In the genomic region with DNA sequence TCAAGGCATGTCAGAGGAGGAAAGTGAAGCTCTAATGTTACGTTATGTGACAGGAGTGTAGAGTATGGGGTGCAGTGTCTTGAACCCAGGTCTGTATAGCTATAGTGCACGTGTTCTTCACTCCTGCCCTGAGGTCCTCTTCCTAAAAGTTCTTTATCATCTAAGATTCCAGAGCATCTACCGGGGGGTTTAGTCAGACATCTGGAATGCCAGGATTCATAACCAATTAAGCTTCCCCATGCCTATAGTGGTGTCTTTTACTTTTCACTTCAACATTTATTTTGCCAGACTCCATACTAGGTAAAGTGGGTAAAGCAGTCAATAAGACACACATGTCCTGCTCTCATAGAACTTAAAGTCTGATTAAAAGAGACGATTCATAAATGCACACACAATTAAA, we compare ENCODE assay signal across 20 cellular contexts. TPM values are rescaled to one million over a fixed set of nuclear protein-coding genes. Genes with fewer than 3 reads are reported as not detected.
DNase-seq lines count a peak whose midpoint lies in the region; ATAC-seq, FAIRE-seq and TF ChIP-seq lines count a peak whose summit lies in the region.
"Had no signal": no experiment of that assay in that cellular context is flagged by ENCODE, and none has a peak within 500 bp of the region (broad histone marks: within the 10 kb centered on the region; RNA-seq: fewer than 3 reads in every experiment).

No MANE protein-coding gene starts in this region.

- no peak overlapping the region for H3K4me3 ChIP-seq in A549
- H3K4me3 ChIP-seq in astrocyte of the spinal cord (ENCODE audit: low read depth, low read length), result no peak overlapping the region
- H3K4me3 ChIP-seq in psoas muscle, result peak overlapping the region; percentile 48
- H3K4me3 ChIP-seq: spleen had no signal

- CTCF ChIA-PET in A549 (lab: Yijun Ruan, JAX), result interaction anchor here (0.8 to 6.2 kb wide), 4 partner anchors 12 to 23 kb away, joined by 3 to 38 read pairs (median 4); a partner anchor contains a TSS

- H3K9me3 ChIP-seq in A549 (peaks cover 7% of the 10 kb centered on the region; the same call in 2 of the 3 replicates), psoas muscle (peaks cover 3% of the 10 kb centered on the region)

- TF ChIP-seq POLR2A in A549 (IDR thresholded peaks at IDR 0.05; ENCODE audit: low read length) (no peak), GM12892 (IDR thresholded peaks at IDR 0.05; ENCODE audit: low read depth, low read length) (no peak)

- TF ChIP-seq EP300 in A549 (IDR thresholded peaks at IDR 0.05), result no peak

- intact Hi-C loops in psoas muscle (cut with DNase I), result no loop called here

- POLR2A ChIA-PET in A549 (lab: Yijun Ruan, JAX), result interaction anchor here (1.9 kb wide), 1 partner anchor 23 kb away, joined by 6 read pairs; a partner anchor contains a TSS

- H3K27ac ChIP-seq in A549 (peak overlapping the region; percentile 35 to 73; a peak in 4 of 6 replicates), psoas muscle (peak overlapping the region; percentile 94)
- H3K27ac ChIP-seq: KMS-11, spleen had no signal

- ATAC-seq in A549 (no peak), psoas muscle (no peak), HG03442 (IDR thresholded peaks at IDR 0.05; ENCODE audit: unreplicated experiment) (no peak)
- ATAC-seq: T-cell had no signal

- H3K4me2 ChIP-seq in A549, result no peak overlapping the region
- H3K4me2 ChIP-seq: KMS-11 had no signal

- H3K4me1 ChIP-seq in A549, result peaks cover 56% of the 10 kb centered on the region
- peaks cover 55% of the 10 kb centered on the region for H3K4me1 ChIP-seq in psoas muscle

- DNase-seq in A549 (ENCODE audit: low read depth in 1 of 2, low spot score in 1 of 2), result no peak
- DNase-seq in HCEC 1CT, result peak; percentile 60
- peak; percentile 19 for DNase-seq in astrocyte of the spinal cord (ENCODE audit: low read depth, low spot score)
- DNase-seq in psoas muscle, result no peak
- no peak for DNase-seq in occipital lobe (lab: John Stamatoyannopoulos, UW)
- no peak for DNase-seq in iPS-NIHi11 (ENCODE audit: low spot score)
- no peak for DNase-seq in GM12892 (ENCODE audit: insufficient read length)
- DNase-seq: activated naive CD4-positive, alpha-beta T cell treated with Interleukin-2 at 50 U/mL for 16 hours; activated T-cell treated with anti-CD3 and anti-CD28 coated beads for 4 hours; anterior cingulate cortex; CD4-positive, alpha-beta memory T cell; kidney; mesendoderm; NCI-H2081 treated with DMSO at 0.1 percent for 48 hours; spleen; stimulated activated CD4-positive, alpha-beta T cell treated with anti-CD3 and anti-CD28 coated beads, Interleukin-4, amount 100 ng/mL, for 4 hours; T-cell had no signal

- TF ChIP-seq RAD21 in A549 (conservative IDR thresholded peaks at IDR 0.05 in 1 of 2, IDR thresholded peaks at IDR 0.05 in 1 of 2), result no peak

- 61% methylated on average over 4 of the region's 4 CpGs for WGBS in A549 (ENCODE audit: missing lambda C conversion rate)
- WGBS in psoas muscle, 3 donors, result 34 to 64% (median 59%) methylated on average over 4 of the region's 4 CpGs

- TF ChIP-seq CTCF in A549 (IDR thresholded peaks at IDR 0.05), result no peak
- no peak for TF ChIP-seq CTCF in astrocyte of the spinal cord (IDR thresholded peaks at IDR 0.05; ENCODE audit: low read depth, low read length)
- no peak for TF ChIP-seq CTCF in psoas muscle (IDR thresholded peaks at IDR 0.05)

- no peak for FAIRE-seq in A549 (lab: Jason Lieb, UNC)
- FAIRE-seq in GM12892 (lab: Jason Lieb, UNC), result no peak
- FAIRE-seq: colon, kidney had no signal

- no peaks in the 10 kb centered on the region for H3K36me3 ChIP-seq in psoas muscle (ENCODE audit: insufficient read depth in 1 of 2, low read depth in 1 of 2)
- H3K36me3 ChIP-seq: spleen had no signal

- in situ Hi-C loops in astrocyte of the spinal cord (cut with HindIII; ENCODE audit: low sequenced_read_pairs), result no loop called here

- no peaks in the 10 kb centered on the region for H3K27me3 ChIP-seq in psoas muscle (ENCODE audit: insufficient read depth in 3 of 3, low read length in 2 of 3)

TF ChIP-seq in A549, 52 proteins besides CTCF, POLR2A, EP300 and RAD21:
- TF ChIP-seq, protein P1, sequence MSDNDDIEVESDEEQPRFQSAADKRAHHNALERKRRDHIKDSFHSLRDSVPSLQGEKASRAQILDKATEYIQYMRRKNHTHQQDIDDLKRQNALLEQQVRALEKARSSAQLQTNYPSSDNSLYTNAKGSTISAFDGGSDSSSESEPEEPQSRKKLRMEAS (IDR thresholded peaks at IDR 0.05), result no peak
- TF ChIP-seq BHLHE40 (IDR thresholded peaks at IDR 0.05; ENCODE audit: low read depth, low read length), result no peak
- TF ChIP-seq GATA3 (IDR thresholded peaks at IDR 0.05; ENCODE audit: borderline replicate concordance), result no peak
- TF ChIP-seq NFE2L2 (conservative IDR thresholded peaks at IDR 0.05; ENCODE audit: low read length), result no peak
- TF ChIP-seq POLR2AphosphoS2 (conservative IDR thresholded peaks at IDR 0.05; ENCODE audit: low read length), result no peak
- TF ChIP-seq, protein P2, sequence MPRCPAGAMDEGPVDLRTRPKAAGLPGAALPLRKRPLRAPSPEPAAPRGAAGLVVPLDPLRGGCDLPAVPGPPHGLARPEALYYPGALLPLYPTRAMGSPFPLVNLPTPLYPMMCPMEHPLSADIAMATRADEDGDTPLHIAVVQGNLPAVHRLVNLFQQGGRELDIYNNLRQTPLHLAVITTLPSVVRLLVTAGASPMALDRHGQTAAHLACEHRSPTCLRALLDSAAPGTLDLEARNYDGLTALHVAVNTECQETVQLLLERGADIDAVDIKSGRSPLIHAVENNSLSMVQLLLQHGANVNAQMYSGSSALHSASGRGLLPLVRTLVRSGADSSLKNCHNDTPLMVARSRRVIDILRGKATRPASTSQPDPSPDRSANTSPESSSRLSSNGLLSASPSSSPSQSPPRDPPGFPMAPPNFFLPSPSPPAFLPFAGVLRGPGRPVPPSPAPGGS (IDR thresholded peaks at IDR 0.05), result no peak
- TF ChIP-seq JUNB (IDR thresholded peaks at IDR 0.05), result no peak
- no peak for TF ChIP-seq MAFK (IDR thresholded peaks at IDR 0.05; ENCODE audit: partially characterized antibody)
- TF ChIP-seq ZC3H11A (IDR thresholded peaks at IDR 0.05), result no peak
- no peak for TF ChIP-seq SREBF2 (IDR thresholded peaks at IDR 0.05)
- TF ChIP-seq TP53 (CRISPR knock-in tag; IDR thresholded peaks at IDR 0.05), result no peak
TF ChIP-seq in A549: peak in this region for 0.

RNA-seq across cellular contexts. Expression of a gene that starts 22.4 kb away (rescaled TPM):
- polyA plus RNA-seq in A549 (2011; rRNA removed), result 19.7 and 20.0 TPM in 2 replicates
- 4.4 and 5.5 TPM in 2 replicates for polyA plus RNA-seq in A549 (2012; cell fraction: cytosol; rRNA removed)
- polyA plus RNA-seq in A549 (2012; cell fraction: nucleus; rRNA removed), result 2.3 and 3.9 TPM in 2 replicates
- polyA plus RNA-seq in A549 (2017; fragmentation: RNase III; extraction: RNeasy Plus Mini Kit Qiagen cat#74134 plus additional on column Dnase treatment), result 9.8 to 10.9 TPM (median 10.5 TPM) in 3 replicates
- 19.0 and 21.4 TPM in 2 replicates for polyA minus RNA-seq in A549 (2011; rRNA and poly(A)+ RNA removed)
- total RNA-seq in psoas muscle, result 100 to 1,000 TPM in 3 of 4 donors, 10 to 100 TPM in 1; 89.6 to 359 (median 280) TPM
- 100 to 1,000 TPM in 1 of 3 donors, 10 to 100 TPM in 2; 38.5 to 111 (median 59.1) TPM for polyA plus RNA-seq in psoas muscle
- total RNA-seq in occipital lobe, result 41.2 TPM
- not detected for polyA plus RNA-seq in GM12892 (2012; ENCODE audit: missing spikeins)
- total RNA-seq: CD4-positive, alpha-beta memory T cell had no signal
- polyA plus RNA-seq: CD4-positive, alpha-beta memory T cell had no signal

Comparison
In these comparisons a context has a peak if more than half of its experiments do, and no peak if none do; other contexts are left out.
1. DNase-seq: peak in HCEC 1CT (single experiment) and astrocyte of the spinal cord (single experiment); none in A549 (0 of 2), psoas muscle (0 of 2), occipital lobe (single experiment), iPS-NIHi11 (single experiment) and GM12892 (single experiment).